In genomic region chr14:97456497-97456896, GRCh38 we compare ENCODE assay signal across 20 cellular contexts.
DNase-seq lines count a peak whose midpoint lies in the region; ATAC-seq and FAIRE-seq lines count a peak whose summit lies in the region.
"Had no signal": no experiment of that assay in that cellular context is flagged by ENCODE, and none has a peak within 500 bp of the region (broad histone marks: within the 10 kb centered on the region; RNA-seq: fewer than 3 reads in every experiment).

No MANE protein-coding gene starts in this region.

- H3K36me3 Mint-ChIP-seq in activated naive CD4-positive, alpha-beta T cell treated with anti-CD3 and anti-CD28 coated beads for 36 hours (ENCODE audit: low read depth) = peaks cover 17% of the 10 kb centered on the region
- H3K36me3 Mint-ChIP-seq in activated CD4-positive, alpha-beta memory T cell treated with anti-CD3 and anti-CD28 coated beads, Interleukin-2, amount 10 ng/mL, durations not matched to agents 7 days and 5 days (ENCODE audit: low read depth) = peaks cover 40% of the 10 kb centered on the region
- H3K36me3 Mint-ChIP-seq in effector memory CD8-positive, alpha-beta T cell (ENCODE audit: insufficient read depth) = peaks cover 5% of the 10 kb centered on the region
- H3K36me3 Mint-ChIP-seq in stimulated activated effector memory CD8-positive, alpha-beta T cell treated with anti-CD3 and anti-CD28 coated beads, Interleukin-12 subunit alpha, Interleukin-12 subunit beta, amount 100 ng/mL, for 72 hours = peaks cover 21% of the 10 kb centered on the region

- DNase-seq in activated naive CD4-positive, alpha-beta T cell treated with anti-CD3 and anti-CD28 coated beads for 36 hours = no peak
- DNase-seq in activated naive CD4-positive, alpha-beta T cell (lab: John Stamatoyannopoulos, UW) = no peak
- DNase-seq in activated CD4-positive, alpha-beta memory T cell treated with anti-CD3 and anti-CD28 coated beads, Interleukin-2, amount 10 ng/mL, durations not matched to agents 7 days and 5 days = no peak
- no peak for DNase-seq in effector memory CD8-positive, alpha-beta T cell
- no peak for DNase-seq in stimulated activated effector memory CD8-positive, alpha-beta T cell treated with anti-CD3 and anti-CD28 coated beads, Interleukin-12 subunit alpha, Interleukin-12 subunit beta, amount 100 ng/mL, for 72 hours (ENCODE audit: low spot score in 2 of 2)
- DNase-seq in NCI-H2196 (lab: John Stamatoyannopoulos, UW; ENCODE audit: unreplicated experiment) (no peak), RCC 7860 (ENCODE audit: low spot score) (no peak)
- DNase-seq: activated gamma-delta T cell; C1 segment of cervical spinal cord; esophagus squamous epithelium; IMR-90; left cardiac atrium; mesenchymal stem cell; NCI-H1417 treated with DMSO at 0.1 percent for 48 hours; nephron progenitor cell; SHP77 treated with DMSO at 0.1 percent for 48 hours; stimulated activated naive B cell treated with anti-CD40 and anti-IgM and Interleukin-4, amounts not matched to agents 10 μg/mL and 1 μg/mL and 100 μg/mL, for 72 hours had no signal

- CTCF ChIA-PET in activated naive CD4-positive, alpha-beta T cell treated with anti-CD3 and anti-CD28 coated beads for 36 hours (lab: Charles Lee) = no interaction called here
- CTCF ChIA-PET in activated CD4-positive, alpha-beta memory T cell treated with anti-CD3 and anti-CD28 coated beads, Interleukin-2, amount 10 ng/mL, durations not matched to agents 7 days and 5 days (lab: Charles Lee) = interaction anchor here (1.0 to 2.6 kb wide), 4 partner anchors 12 to 520 kb away, joined by 3 to 12 read pairs (median 6); no protein-coding TSS in a partner anchor

- no peak for ATAC-seq in effector memory CD8-positive, alpha-beta T cell (replicated peaks)
- ATAC-seq in stimulated activated effector memory CD8-positive, alpha-beta T cell treated with anti-CD3 and anti-CD28 coated beads, Interleukin-12 subunit alpha, Interleukin-12 subunit beta, amount 100 ng/mL, for 72 hours = no peak
- no peak for ATAC-seq in HG03095 (IDR thresholded peaks at IDR 0.05; ENCODE audit: unreplicated experiment)
- ATAC-seq: gastroesophageal sphincter had no signal

- peaks cover 4% of the 10 kb centered on the region for H3K9me3 Mint-ChIP-seq in activated naive CD4-positive, alpha-beta T cell treated with anti-CD3 and anti-CD28 coated beads for 36 hours
- H3K9me3 Mint-ChIP-seq in activated CD4-positive, alpha-beta memory T cell treated with anti-CD3 and anti-CD28 coated beads, Interleukin-2, amount 10 ng/mL, durations not matched to agents 7 days and 5 days = peaks cover 10% of the 10 kb centered on the region
- no peaks in the 10 kb centered on the region for H3K9me3 Mint-ChIP-seq in effector memory CD8-positive, alpha-beta T cell
- peaks cover 1% of the 10 kb centered on the region for H3K9me3 Mint-ChIP-seq in stimulated activated effector memory CD8-positive, alpha-beta T cell treated with anti-CD3 and anti-CD28 coated beads, Interleukin-12 subunit alpha, Interleukin-12 subunit beta, amount 100 ng/mL, for 72 hours

- POLR2A ChIA-PET in activated CD4-positive, alpha-beta memory T cell treated with anti-CD3 and anti-CD28 coated beads, Interleukin-2, amount 10 ng/mL, durations not matched to agents 7 days and 5 days (lab: Charles Lee) = interaction anchor here (0.9 to 4.0 kb wide), 11 partner anchors 8 to 149 kb away, joined by 3 to 23 read pairs (median 6); no protein-coding TSS in a partner anchor

- H3K27ac Mint-ChIP-seq in activated naive CD4-positive, alpha-beta T cell treated with anti-CD3 and anti-CD28 coated beads for 36 hours = peak overlapping the region; percentile 100
- peak overlapping the region; percentile 98 for H3K27ac Mint-ChIP-seq in activated CD4-positive, alpha-beta memory T cell treated with anti-CD3 and anti-CD28 coated beads, Interleukin-2, amount 10 ng/mL, durations not matched to agents 7 days and 5 days
- H3K27ac Mint-ChIP-seq in effector memory CD8-positive, alpha-beta T cell = peak overlapping the region; percentile 94 to 99
- H3K27ac Mint-ChIP-seq in stimulated activated effector memory CD8-positive, alpha-beta T cell treated with anti-CD3 and anti-CD28 coated beads, Interleukin-12 subunit alpha, Interleukin-12 subunit beta, amount 100 ng/mL, for 72 hours = peak overlapping the region; percentile 98
- H3K27ac Mint-ChIP-seq: nephron progenitor cell; stimulated activated naive B cell treated with anti-CD40 and anti-IgM and Interleukin-4, amounts not matched to agents 10 μg/mL and 1 μg/mL and 100 μg/mL, for 72 hours had no signal

- FAIRE-seq in RCC 7860 (lab: Jason Lieb, UNC) = no peak
- FAIRE-seq: G401.6 had no signal

- peaks cover 32% of the 10 kb centered on the region for H3K4me1 Mint-ChIP-seq in activated naive CD4-positive, alpha-beta T cell treated with anti-CD3 and anti-CD28 coated beads for 36 hours (ENCODE audit: low read depth)
- peaks cover 62% of the 10 kb centered on the region for H3K4me1 Mint-ChIP-seq in activated CD4-positive, alpha-beta memory T cell treated with anti-CD3 and anti-CD28 coated beads, Interleukin-2, amount 10 ng/mL, durations not matched to agents 7 days and 5 days
- peaks cover 52 to 53% of the 10 kb centered on the region in 2 donors for H3K4me1 Mint-ChIP-seq in effector memory CD8-positive, alpha-beta T cell (ENCODE audit: low read depth in 2 of 2)
- H3K4me1 Mint-ChIP-seq in stimulated activated effector memory CD8-positive, alpha-beta T cell treated with anti-CD3 and anti-CD28 coated beads, Interleukin-12 subunit alpha, Interleukin-12 subunit beta, amount 100 ng/mL, for 72 hours = peaks cover 66% of the 10 kb centered on the region

- intact Hi-C loops in activated naive CD4-positive, alpha-beta T cell treated with anti-CD3 and anti-CD28 coated beads for 36 hours (cut with micrococcal nuclease) = loop anchor here (5.0 to 10.0 kb wide), 8 partner anchors 166 to 1728 kb away; no protein-coding TSS in a partner anchor

- no peak overlapping the region for H3K4me3 Mint-ChIP-seq in activated naive CD4-positive, alpha-beta T cell treated with anti-CD3 and anti-CD28 coated beads for 36 hours
- H3K4me3 Mint-ChIP-seq in activated CD4-positive, alpha-beta memory T cell treated with anti-CD3 and anti-CD28 coated beads, Interleukin-2, amount 10 ng/mL, durations not matched to agents 7 days and 5 days = no peak overlapping the region
- H3K4me3 Mint-ChIP-seq in effector memory CD8-positive, alpha-beta T cell = peak overlapping the region; percentile 82 to 90
- H3K4me3 Mint-ChIP-seq in stimulated activated effector memory CD8-positive, alpha-beta T cell treated with anti-CD3 and anti-CD28 coated beads, Interleukin-12 subunit alpha, Interleukin-12 subunit beta, amount 100 ng/mL, for 72 hours = peak overlapping the region; percentile 88
- H3K4me3 Mint-ChIP-seq: nephron progenitor cell; stimulated activated naive B cell treated with anti-CD40 and anti-IgM and Interleukin-4, amounts not matched to agents 10 μg/mL and 1 μg/mL and 100 μg/mL, for 72 hours had no signal

- no peaks in the 10 kb centered on the region for H3K27me3 Mint-ChIP-seq in activated naive CD4-positive, alpha-beta T cell treated with anti-CD3 and anti-CD28 coated beads for 36 hours (ENCODE audit: low read depth)
- no peaks in the 10 kb centered on the region for H3K27me3 Mint-ChIP-seq in activated CD4-positive, alpha-beta memory T cell treated with anti-CD3 and anti-CD28 coated beads, Interleukin-2, amount 10 ng/mL, durations not matched to agents 7 days and 5 days
- no peaks in the 10 kb centered on the region for H3K27me3 Mint-ChIP-seq in effector memory CD8-positive, alpha-beta T cell

Comparison
In these comparisons a context has a peak if more than half of its experiments do, and no peak if none do; other contexts are left out.
1. H3K4me3 Mint-ChIP-seq: peak in effector memory CD8-positive, alpha-beta T cell (2 of 2) and stimulated activated effector memory CD8-positive, alpha-beta T cell treated with anti-CD3 and anti-CD28 coated beads, Interleukin-12 subunit alpha, Interleukin-12 subunit beta, amount 100 ng/mL, for 72 hours (single experiment); none in activated naive CD4-positive, alpha-beta T cell treated with anti-CD3 and anti-CD28 coated beads for 36 hours (single experiment) and activated CD4-positive, alpha-beta memory T cell treated with anti-CD3 and anti-CD28 coated beads, Interleukin-2, amount 10 ng/mL, durations not matched to agents 7 days and 5 days (single experiment).
2. Peak in every context shown above with its lines, with median percentiles within 50 percentile points of each other: H3K27ac Mint-ChIP-seq.